In genomic region chr11:843818-844692, GRCh38 we compare ENCODE assay signal across 8 cellular contexts. TPM values are rescaled to one million over a fixed set of nuclear protein-coding genes. Genes with fewer than 3 reads are reported as not detected.
DNase-seq lines count a peak whose midpoint lies in the region; ATAC-seq and TF ChIP-seq lines count a peak whose summit lies in the region.

No MANE protein-coding gene starts in this region.

- DNase-seq in NCI-H2196 (lab: John Stamatoyannopoulos, UW; ENCODE audit: unreplicated experiment) (peak; percentile 57), NCI-H2196 treated with DMSO at 0.1 percent for 48 hours (lab: John Stamatoyannopoulos, UW; ENCODE audit: unreplicated experiment) (no peak), SJSA1 (ENCODE audit: low read depth in 1 of 2, low spot score in 2 of 2) (peak; percentile 81 to 92), medulla oblongata (ENCODE audit: extremely low spot score) (peak; percentile 56), type B pancreatic cell (ENCODE audit: extremely low spot score, unreplicated experiment) (no peak), NCI-H1417 (lab: John Stamatoyannopoulos, UW) (no peak)
- DNase-seq in effector memory CD8-positive, alpha-beta T cell: no peak

- H3K27me3 ChIP-seq in SJSA1 (replicated peaks): no peaks in the 10 kb centered on the region

- no peak for TF ChIP-seq CTCF in type B pancreatic cell (conservative IDR thresholded peaks at IDR 0.05)

- peak overlapping the region; percentile 95 for H3K4me3 ChIP-seq in SJSA1

- H3K36me3 Mint-ChIP-seq in effector memory CD8-positive, alpha-beta T cell (ENCODE audit: insufficient read depth): peaks cover 20% of the 10 kb centered on the region
- H3K36me3 Mint-ChIP-seq in type B pancreatic cell: no peaks in the 10 kb centered on the region

- H3K27ac ChIP-seq in SJSA1: peak overlapping the region; percentile 100

- no peaks in the 10 kb centered on the region for H3K9me3 Mint-ChIP-seq in effector memory CD8-positive, alpha-beta T cell
- no peaks in the 10 kb centered on the region for H3K9me3 Mint-ChIP-seq in type B pancreatic cell

- peaks cover 0 to 9% of the 10 kb centered on the region in 2 donors for H3K27me3 Mint-ChIP-seq in effector memory CD8-positive, alpha-beta T cell
- H3K27me3 Mint-ChIP-seq in type B pancreatic cell: no peaks in the 10 kb centered on the region

- H3K4me1 ChIP-seq in SJSA1 (replicated peaks): peaks cover 35% of the 10 kb centered on the region

- H3K4me1 Mint-ChIP-seq in effector memory CD8-positive, alpha-beta T cell (ENCODE audit: low read depth in 2 of 2): peaks cover 19 to 23% of the 10 kb centered on the region in 2 donors
- peaks cover 21% of the 10 kb centered on the region for H3K4me1 Mint-ChIP-seq in type B pancreatic cell (ENCODE audit: unreplicated experiment)

- H3K9me3 ChIP-seq in SJSA1 (replicated peaks): no peaks in the 10 kb centered on the region

- peak overlapping the region in 1 of 2 donors; percentile 44 for H3K27ac Mint-ChIP-seq in effector memory CD8-positive, alpha-beta T cell
- peak overlapping the region; percentile 53 for H3K27ac Mint-ChIP-seq in type B pancreatic cell

- peaks cover 37% of the 10 kb centered on the region for H3K36me3 ChIP-seq in SJSA1

- H3K4me3 Mint-ChIP-seq in effector memory CD8-positive, alpha-beta T cell: peak overlapping the region; percentile 68
- peak overlapping the region; percentile 82 for H3K4me3 Mint-ChIP-seq in type B pancreatic cell

- ATAC-seq in effector memory CD8-positive, alpha-beta T cell (replicated peaks): no peak
- no peak for ATAC-seq in GM21717 (IDR thresholded peaks at IDR 0.05; ENCODE audit: unreplicated experiment)

RNA-seq across cellular contexts. Expression of gene TSPAN4, which starts 1.4 kb away (rescaled TPM):
- total RNA-seq in SJSA1 (2014; rRNA removed; shearing (Covaris generic)): 62.5 and 118 TPM in 2 replicates
- 12.8 and 43.2 TPM in 2 replicates for total RNA-seq in type B pancreatic cell (ENCODE audit: low replicate concordance)

RNA-seq across cellular contexts. Expression of gene POLR2L, which starts 1.7 kb away (rescaled TPM):
- total RNA-seq in SJSA1 (2014; rRNA removed; shearing (Covaris generic)): 75.8 and 144 TPM in 2 replicates
- total RNA-seq in type B pancreatic cell (ENCODE audit: low replicate concordance): 106 and 134 TPM in 2 replicates

RNA-seq across cellular contexts. Expression of gene CD151, which starts 11.3 kb away (rescaled TPM):
- 123 and 179 TPM in 2 replicates for total RNA-seq in SJSA1 (2014; rRNA removed; shearing (Covaris generic))
- 126 and 128 TPM in 2 replicates for total RNA-seq in type B pancreatic cell (ENCODE audit: low replicate concordance)

RNA-seq across cellular contexts. Expression of gene CRACR2B, which starts 16.3 kb away (rescaled TPM):
- total RNA-seq in SJSA1 (2014; rRNA removed; shearing (Covaris generic)): not detected in 2 replicates
- total RNA-seq in type B pancreatic cell (ENCODE audit: low replicate concordance): 10.3 and 19.3 TPM in 2 replicates

RNA-seq across cellular contexts. Expression of gene PNPLA2, which starts 25.3 kb away (rescaled TPM):
- 5.0 and 9.8 TPM in 2 replicates for total RNA-seq in SJSA1 (2014; rRNA removed; shearing (Covaris generic))
- total RNA-seq in type B pancreatic cell (ENCODE audit: low replicate concordance): 47.8 and 55.6 TPM in 2 replicates

Comparison
In these comparisons a context has a peak if more than half of its experiments do, and no peak if none do; other contexts are left out.
1. DNase-seq: peak in NCI-H2196 (single experiment), SJSA1 (2 of 2) and medulla oblongata (single experiment); none in NCI-H2196 treated with DMSO at 0.1 percent for 48 hours (single experiment), effector memory CD8-positive, alpha-beta T cell (0 of 3), type B pancreatic cell (single experiment) and NCI-H1417 (0 of 3).